Comparison of ENCODE assay signal across 22 cellular contexts in the genomic region with DNA sequence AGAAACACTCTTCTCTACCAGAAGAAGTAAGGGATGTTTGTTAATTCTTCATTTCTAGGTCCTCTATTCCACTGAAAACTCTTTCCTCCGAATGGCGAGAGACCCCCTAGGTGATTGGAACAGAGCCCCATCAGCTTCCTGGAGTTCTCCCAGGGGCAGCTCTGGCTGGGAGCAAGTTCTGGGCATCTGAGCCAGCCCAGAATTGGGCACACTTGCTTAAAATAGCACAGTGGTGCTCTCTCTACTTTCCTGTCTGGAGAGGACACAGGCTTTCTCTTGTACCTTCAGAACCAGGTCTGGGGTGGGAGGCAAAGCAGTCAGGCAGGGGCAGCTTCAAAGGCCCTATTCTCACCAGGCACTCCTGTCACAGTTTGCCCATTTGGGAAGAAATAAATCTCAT.
"Had no signal": no experiment of that assay in that cellular context is flagged by ENCODE, and none has a peak within 500 bp of the region (broad histone marks: within the 10 kb centered on the region; RNA-seq: fewer than 3 reads in every experiment).

No MANE protein-coding gene starts in this region.

- H3K27me3 ChIP-seq: ovary, sigmoid colon, uterus had no signal

- FAIRE-seq: bronchial epithelial cell, endothelial cell of umbilical vein, small intestine had no signal

- H3K27ac ChIP-seq: ovary, uterus, WERI-Rb-1 had no signal

- H3K36me3 ChIP-seq: ovary, uterus had no signal

- ATAC-seq: activated CD4-positive, CD25-positive, alpha-beta regulatory T cell treated with anti-CD3 and anti-CD28 coated beads, Interleukin-2, amount 50 U/mL, for 24 hours; activated naive CD8-positive, alpha-beta T cell treated with anti-CD3 and anti-CD28 coated beads, Interleukin-2, amount 50 U/mL, for 24 hours; stimulated activated effector memory CD8-positive, alpha-beta T cell treated with anti-CD3 and anti-CD28 coated beads, Interleukin-12 subunit alpha, Interleukin-12 subunit beta, amount 100 ng/mL, for 72 hours; T-helper 17 cell had no signal

- DNase-seq: activated CD4-positive, alpha-beta T cell treated with anti-CD3 and anti-CD28 coated beads for 48 hours; activated CD4-positive, alpha-beta T cell treated with anti-CD3 and anti-CD28 coated beads, Interleukin-2, amount 50 U/mL, for 48 hours; activated CD8-positive, alpha-beta memory T cell treated with anti-CD3 and anti-CD28 coated beads, Interleukin-2, amount 50 U/mL, for 4 hours; activated gamma-delta T cell treated with Interleukin-2 at 50 U/mL for 16 hours; activated naive CD8-positive, alpha-beta T cell treated with anti-CD3 and anti-CD28 coated beads, Interleukin-2, amount 50 U/mL, for 24 hours; activated T-cell treated with anti-CD3 and anti-CD28 coated beads, Interleukin-2, amount 50 U/mL, for 1 hour; cortex of kidney; foreskin fibroblast; naive B cell; nephron progenitor cell; ovary; sigmoid colon; small intestine; stimulated activated CD4-positive, alpha-beta T cell treated with anti-CD3 and anti-CD28 coated beads, Interleukin-4, amount 100 ng/mL, for 24 hours; T-helper 17 cell; T1000; uterus; WERI-Rb-1 had no signal

- H3K9me3 ChIP-seq: ovary, sigmoid colon, uterus had no signal

- H3K4me3 ChIP-seq: ovary, sigmoid colon, uterus had no signal

- H3K4me1 ChIP-seq: sigmoid colon, uterus had no signal
